ENCODE assay signal across 40 cellular contexts in the genomic region with DNA sequence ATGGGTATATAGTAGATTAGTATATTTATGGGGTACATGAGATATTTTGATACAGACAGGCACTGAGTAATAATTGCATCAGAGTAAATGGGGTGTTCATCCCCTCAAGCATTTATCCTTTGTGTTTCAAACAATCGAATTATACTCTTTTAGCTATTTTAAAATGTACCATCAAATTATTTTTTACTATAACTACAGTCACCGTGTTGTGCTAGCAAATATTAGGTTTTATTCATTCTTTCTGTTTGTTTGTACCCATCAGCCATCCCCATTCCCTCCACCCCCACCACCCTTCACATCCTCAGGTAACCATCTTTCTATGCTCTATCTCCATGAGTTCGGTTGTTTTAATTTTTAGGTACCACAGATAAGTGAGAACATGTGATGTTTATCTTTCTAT.
"Had no signal": no experiment of that assay in that cellular context is flagged by ENCODE, and none has a peak within 500 bp of the region (broad histone marks: within the 10 kb centered on the region; RNA-seq: fewer than 3 reads in every experiment).

No MANE protein-coding gene starts in this region.

- H3K9me3 ChIP-seq: adrenal gland, ascending aorta, body of pancreas, breast epithelium had no signal

- H3K27me3 Mint-ChIP-seq: activated naive CD4-positive, alpha-beta T cell treated with anti-CD3 and anti-CD28 coated beads, Interleukin-2, amount 10 ng/mL, durations not matched to agents 7 days and 5 days; activated naive CD4-positive, alpha-beta T cell treated with anti-CD3 and anti-CD28 coated beads, Interleukin-2, amount 50 U/mL, for 24 hours; activated naive CD8-positive, alpha-beta T cell; activated naive CD8-positive, alpha-beta T cell treated with anti-CD3 and anti-CD28 coated beads for 36 hours; activated naive CD8-positive, alpha-beta T cell treated with anti-CD3 and anti-CD28 coated beads, Interleukin-2, amount 10 ng/mL, durations not matched to agents 7 days and 5 days; activated naive CD8-positive, alpha-beta T cell treated with anti-CD3 and anti-CD28 coated beads, Interleukin-2, amount 50 U/mL, for 24 hours; activated T-cell treated with anti-CD3 and anti-CD28 coated beads, Interleukin-2, amount 50 U/mL, for 24 hours; activated T-helper 17 cell treated with anti-CD3 and anti-CD28 coated beads, Interleukin-2, amount 50 U/mL, for 72 hours; brain; central memory CD8-positive, alpha-beta T cell had no signal

- H3K4me1 ChIP-seq: adrenal gland, ascending aorta, body of pancreas, breast epithelium had no signal

- H3K4me3 Mint-ChIP-seq: activated naive CD4-positive, alpha-beta T cell treated with anti-CD3 and anti-CD28 coated beads for 36 hours; activated naive CD4-positive, alpha-beta T cell treated with anti-CD3 and anti-CD28 coated beads, Interleukin-2, amount 10 ng/mL, durations not matched to agents 7 days and 5 days; activated naive CD4-positive, alpha-beta T cell treated with anti-CD3 and anti-CD28 coated beads, Interleukin-2, amount 50 U/mL, for 24 hours; activated naive CD8-positive, alpha-beta T cell; activated naive CD8-positive, alpha-beta T cell treated with anti-CD3 and anti-CD28 coated beads for 36 hours; activated naive CD8-positive, alpha-beta T cell treated with anti-CD3 and anti-CD28 coated beads, Interleukin-2, amount 10 ng/mL, durations not matched to agents 7 days and 5 days; activated naive CD8-positive, alpha-beta T cell treated with anti-CD3 and anti-CD28 coated beads, Interleukin-2, amount 50 U/mL, for 24 hours; activated T-cell treated with anti-CD3 and anti-CD28 coated beads, Interleukin-2, amount 50 U/mL, for 24 hours; activated T-cell treated with anti-CD3 and anti-CD28 coated beads, Interleukin-2, amount 50 U/mL, for 4 hours; activated T-cell treated with anti-CD3 and anti-CD28 coated beads, Interleukin-2, amount 50 U/mL, for 72 hours; activated T-helper 1 cell treated with anti-CD3 and anti-CD28 coated beads, Interleukin-12 subunit alpha, Interleukin-12 subunit beta, Interleukin-2, Interleukin-4 antibody, amounts not matched to agents 30 ng/mL and 10 ng/mL and 1 ng/mL, durations not matched to agents 14 hours and 24 hours and 36 hours; activated T-helper 17 cell treated with anti-CD3 and anti-CD28 coated beads, Interleukin-2, amount 50 U/mL, for 72 hours; brain; central memory CD8-positive, alpha-beta T cell had no signal

- DNase-seq: activated effector memory CD4-positive, alpha-beta T cell treated with anti-CD3 and anti-CD28 coated beads, Interleukin-2, amount 50 U/mL, for 16 hours; activated effector memory CD4-positive, alpha-beta T cell treated with Interleukin-2 at 50 U/mL for 16 hours; activated gamma-delta T cell; activated gamma-delta T cell treated with Interleukin-2 at 50 U/mL for 16 hours; activated naive CD4-positive, alpha-beta T cell; activated naive CD4-positive, alpha-beta T cell treated with anti-CD3 and anti-CD28 coated beads for 36 hours; activated naive CD4-positive, alpha-beta T cell treated with anti-CD3 and anti-CD28 coated beads, Interleukin-2, amount 10 ng/mL, durations not matched to agents 7 days and 5 days; activated naive CD4-positive, alpha-beta T cell treated with anti-CD3 and anti-CD28 coated beads, Interleukin-2, amount 50 U/mL, for 16 hours; activated naive CD4-positive, alpha-beta T cell treated with Interleukin-2 at 50 U/mL for 16 hours; activated naive CD8-positive, alpha-beta T cell treated with anti-CD3 and anti-CD28 coated beads for 36 hours; activated naive CD8-positive, alpha-beta T cell treated with anti-CD3 and anti-CD28 coated beads, Interleukin-2, amount 10 ng/mL, durations not matched to agents 7 days and 5 days; activated naive CD8-positive, alpha-beta T cell treated with anti-CD3 and anti-CD28 coated beads, Interleukin-2, amount 50 U/mL, for 24 hours; activated T-cell treated with anti-CD3 and anti-CD28 coated beads, Interleukin-2, amount 50 U/mL, for 1 hour; activated T-cell treated with anti-CD3 and anti-CD28 coated beads, Interleukin-2, amount 50 U/mL, for 24 hours; activated T-cell treated with anti-CD3 and anti-CD28 coated beads, Interleukin-2, amount 50 U/mL, for 4 hours; activated T-cell treated with anti-CD3 and anti-CD28 coated beads, Interleukin-2, amount 50 U/mL, for 48 hours; activated T-cell treated with anti-CD3 and anti-CD28 coated beads, Interleukin-2, amount 50 U/mL, for 72 hours; adrenal gland; amniotic stem cell; amygdala; anterior cingulate cortex; aorta; body of pancreas; brain microvascular endothelial cell; caudate nucleus; central memory CD4-positive, alpha-beta T cell; cerebellar nuclear complex had no signal

- ATAC-seq: activated naive CD4-positive, alpha-beta T cell treated with anti-CD3 and anti-CD28 coated beads, Interleukin-2, amount 50 U/mL, for 72 hours; activated naive CD8-positive, alpha-beta T cell treated with anti-CD3 and anti-CD28 coated beads, Interleukin-2, amount 50 U/mL, for 24 hours; activated T-cell treated with anti-CD3 and anti-CD28 coated beads, Interleukin-2, amount 50 U/mL, for 4 hours; activated T-cell treated with anti-CD3 and anti-CD28 coated beads, Interleukin-2, amount 50 U/mL, for 72 hours; activated T-helper 17 cell treated with anti-CD3 and anti-CD28 coated beads, Interleukin-2, amount 50 U/mL, for 72 hours; body of pancreas had no signal

- H3K4me1 Mint-ChIP-seq: activated naive CD4-positive, alpha-beta T cell treated with anti-CD3 and anti-CD28 coated beads, Interleukin-2, amount 10 ng/mL, durations not matched to agents 7 days and 5 days; activated naive CD4-positive, alpha-beta T cell treated with anti-CD3 and anti-CD28 coated beads, Interleukin-2, amount 50 U/mL, for 24 hours; activated naive CD8-positive, alpha-beta T cell treated with anti-CD3 and anti-CD28 coated beads, Interleukin-2, amount 50 U/mL, for 24 hours; activated T-helper 17 cell treated with anti-CD3 and anti-CD28 coated beads, Interleukin-2, amount 50 U/mL, for 72 hours; brain; central memory CD8-positive, alpha-beta T cell had no signal

- H3K36me3 ChIP-seq: adrenal gland, brain microvascular endothelial cell, breast epithelium, cardiac muscle cell had no signal

- H3K27ac ChIP-seq: adrenal gland, ascending aorta, body of pancreas, brain microvascular endothelial cell, breast epithelium, cardiac muscle cell had no signal

- H3K4me3 ChIP-seq: adrenal gland, ascending aorta, body of pancreas, breast epithelium, cardiac muscle cell had no signal

- H3K27ac Mint-ChIP-seq: activated naive CD4-positive, alpha-beta T cell treated with anti-CD3 and anti-CD28 coated beads for 36 hours; activated naive CD4-positive, alpha-beta T cell treated with anti-CD3 and anti-CD28 coated beads, Interleukin-2, amount 10 ng/mL, durations not matched to agents 7 days and 5 days; activated naive CD4-positive, alpha-beta T cell treated with anti-CD3 and anti-CD28 coated beads, Interleukin-2, amount 50 U/mL, for 24 hours; activated naive CD4-positive, alpha-beta T cell treated with anti-CD3 and anti-CD28 coated beads, Interleukin-2, amount 50 U/mL, for 72 hours; activated naive CD8-positive, alpha-beta T cell; activated naive CD8-positive, alpha-beta T cell treated with anti-CD3 and anti-CD28 coated beads for 36 hours; activated naive CD8-positive, alpha-beta T cell treated with anti-CD3 and anti-CD28 coated beads, Interleukin-2, amount 10 ng/mL, durations not matched to agents 7 days and 5 days; activated naive CD8-positive, alpha-beta T cell treated with anti-CD3 and anti-CD28 coated beads, Interleukin-2, amount 50 U/mL, for 24 hours; activated T-cell treated with anti-CD3 and anti-CD28 coated beads, Interleukin-2, amount 50 U/mL, for 24 hours; activated T-cell treated with anti-CD3 and anti-CD28 coated beads, Interleukin-2, amount 50 U/mL, for 72 hours; activated T-helper 1 cell treated with anti-CD3 and anti-CD28 coated beads, Interleukin-12 subunit alpha, Interleukin-12 subunit beta, Interleukin-2, Interleukin-4 antibody, amounts not matched to agents 30 ng/mL and 10 ng/mL and 1 ng/mL, durations not matched to agents 14 hours and 24 hours and 36 hours; activated T-helper 17 cell treated with anti-CD3 and anti-CD28 coated beads, Interleukin-2, amount 50 U/mL, for 72 hours; activated T-helper 2 cell treated with anti-CD3 and anti-CD28 coated beads, Interferon-gamma antibody, Interleukin-2, Interleukin-4, amounts not matched to agents 10 μg/mL and 5 μg/mL and 100 μg/mL, durations not matched to agents 14 hours and 24 hours and 36 hours; brain had no signal

- H3K27me3 ChIP-seq: adrenal gland, ascending aorta, body of pancreas, brain microvascular endothelial cell, breast epithelium, cardiac muscle cell had no signal

- FAIRE-seq: astrocyte, bronchial epithelial cell had no signal

- H3K36me3 Mint-ChIP-seq: activated naive CD4-positive, alpha-beta T cell treated with anti-CD3 and anti-CD28 coated beads, Interleukin-2, amount 10 ng/mL, durations not matched to agents 7 days and 5 days had no signal

- H3K9me3 Mint-ChIP-seq: activated naive CD4-positive, alpha-beta T cell treated with anti-CD3 and anti-CD28 coated beads, Interleukin-2, amount 10 ng/mL, durations not matched to agents 7 days and 5 days; activated T-helper 1 cell treated with anti-CD3 and anti-CD28 coated beads, Interleukin-12 subunit alpha, Interleukin-12 subunit beta, Interleukin-2, Interleukin-4 antibody, amounts not matched to agents 30 ng/mL and 10 ng/mL and 1 ng/mL, durations not matched to agents 14 hours and 24 hours and 36 hours; activated T-helper 17 cell treated with anti-CD3 and anti-CD28 coated beads, Interleukin-2, amount 50 U/mL, for 72 hours; activated T-helper 2 cell treated with anti-CD3 and anti-CD28 coated beads, Interferon-gamma antibody, Interleukin-2, Interleukin-4, amounts not matched to agents 10 μg/mL and 5 μg/mL and 100 μg/mL, durations not matched to agents 14 hours and 24 hours and 36 hours; central memory CD8-positive, alpha-beta T cell had no signal
